9 cellular contexts compared by ENCODE assay signal in the genomic region with DNA sequence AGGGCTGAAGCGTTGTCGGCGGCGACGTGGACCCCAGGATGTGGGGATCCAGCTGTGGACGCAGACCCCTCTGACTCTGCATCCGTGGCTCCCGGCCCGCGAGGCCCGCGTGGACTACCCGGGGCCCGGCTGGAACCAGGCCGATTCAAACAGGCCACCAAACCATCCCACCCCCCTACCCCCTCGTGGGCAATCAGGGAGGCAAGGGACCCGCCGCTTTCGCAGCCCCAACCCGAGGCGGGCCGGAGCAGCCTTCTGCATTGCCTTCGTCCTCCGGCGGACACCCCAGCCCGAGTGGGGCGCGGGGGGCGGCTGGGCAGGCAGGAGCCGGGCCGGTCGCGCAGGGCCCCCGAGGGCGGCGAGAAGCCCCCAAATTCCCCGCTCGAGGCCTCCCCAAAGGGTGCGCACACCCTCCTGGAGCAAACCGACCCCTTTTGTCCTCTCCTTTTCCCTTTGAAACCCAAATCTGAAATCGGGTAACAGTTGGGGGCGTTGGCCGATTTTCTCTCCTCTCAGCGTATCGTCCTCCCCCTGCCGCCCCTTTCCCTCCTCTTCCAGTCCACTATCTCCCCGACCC. TPM values are rescaled to one million over a fixed set of nuclear protein-coding genes. Genes with fewer than 3 reads are reported as not detected.
DNase-seq lines count a peak whose midpoint lies in the region; ATAC-seq and TF ChIP-seq lines count a peak whose summit lies in the region.
"Had no signal": no experiment of that assay in that cellular context is flagged by ENCODE, and none has a peak within 500 bp of the region (broad histone marks: within the 10 kb centered on the region; RNA-seq: fewer than 3 reads in every experiment).

No MANE protein-coding gene starts in this region.

- no peak overlapping the region for H3K27ac ChIP-seq in SK-N-MC
- H3K27ac ChIP-seq in psoas muscle, result no peak overlapping the region
- H3K27ac ChIP-seq: 22Rv1 had no signal

- no peaks in the 10 kb centered on the region for H3K9me3 ChIP-seq in SK-N-MC (ENCODE audit: low read depth, low read length)
- no peaks in the 10 kb centered on the region for H3K9me3 ChIP-seq in psoas muscle

- H3K9ac ChIP-seq in SK-N-MC (ENCODE audit: insufficient read length), result peak overlapping the region; percentile 47

- DNase-seq in DMS 273 (lab: John Stamatoyannopoulos, UW; ENCODE audit: unreplicated experiment) (peak; percentile 39), DMS 273 treated with DMSO at 0.1 percent for 48 hours (lab: John Stamatoyannopoulos, UW) (no peak), SK-N-MC (ENCODE audit: low read depth, low spot score) (no peak), foreskin fibroblast (no peak), psoas muscle (peak in 1 of 2 donors; percentile 19), retina (no peak)

- H3K4me3 ChIP-seq in SK-N-MC, result peak overlapping the region; percentile 82
- H3K4me3 ChIP-seq in foreskin fibroblast (ENCODE audit: low read depth in 1 of 2, low read length in 2 of 2), result peak overlapping the region; percentile 10 to 29
- H3K4me3 ChIP-seq in psoas muscle, result peak overlapping the region; percentile 47

- ATAC-seq in psoas muscle, result peak in 3 of 4 donors; percentile 18 to 52 (median 24)
- ATAC-seq in GM21360 (IDR thresholded peaks at IDR 0.05; ENCODE audit: unreplicated experiment), result no peak
- no peak for ATAC-seq in GM18498 (IDR thresholded peaks at IDR 0.05; ENCODE audit: unreplicated experiment)

- TF ChIP-seq CTCF in foreskin fibroblast (IDR thresholded peaks at IDR 0.05; ENCODE audit: low read depth, low read length) (no peak), psoas muscle (IDR thresholded peaks at IDR 0.05) (no peak)

- WGBS in psoas muscle, 3 donors, result 19 to 21% (median 19%) methylated on average over 39 to 47 of the region's 47 CpGs

- intact Hi-C loops in psoas muscle (cut with DNase I), result loop anchor here (1.0 to 10.0 kb wide), 4 partner anchors 184 to 940 kb away; no protein-coding TSS in a partner anchor

- peaks cover 16% of the 10 kb centered on the region for H3K4me1 ChIP-seq in psoas muscle

- H3K36me3 ChIP-seq in SK-N-MC (ENCODE audit: insufficient read depth, low read length) (no peaks in the 10 kb centered on the region), psoas muscle (ENCODE audit: insufficient read depth in 1 of 2, low read depth in 1 of 2) (no peaks in the 10 kb centered on the region)

- H3K27me3 ChIP-seq in psoas muscle (ENCODE audit: insufficient read depth in 3 of 3, low read length in 2 of 3), result peaks cover 0 to 75% (median 24%) of the 10 kb centered on the region in 3 donors

RNA-seq across cellular contexts. Expression of gene SP9, which starts 7.3 kb away (rescaled TPM):
- total RNA-seq in psoas muscle, result under 1 TPM in 2 of 4 donors, not detected in 2; 0.58 to 0.95 TPM
- polyA plus RNA-seq in psoas muscle, result under 1 TPM in 2 of 3 donors, not detected in 1; 0.03 to 0.14 TPM

RNA-seq across cellular contexts. Expression of gene SCRN3, which starts 53.4 kb away (rescaled TPM):
- 10 to 100 TPM; 22.5 to 44.4 (median 31.2) TPM for total RNA-seq in psoas muscle
- polyA plus RNA-seq in psoas muscle, result 10 to 100 TPM in 2 of 3 donors, 1 to 10 TPM in 1; 9.1 to 33.2 (median 11.0) TPM

Comparison
In these comparisons a context has a peak if more than half of its experiments do, and no peak if none do; other contexts are left out.
1. H3K4me3 ChIP-seq: peak in every context shown above with its lines; median percentile 82 in SK-N-MC; 47 in psoas muscle; 20 in foreskin fibroblast.
2. ATAC-seq: peak in psoas muscle (3 of 4); none in GM21360 (single experiment) and GM18498 (single experiment).